8 cellular contexts compared by ENCODE assay signal in the genomic region with DNA sequence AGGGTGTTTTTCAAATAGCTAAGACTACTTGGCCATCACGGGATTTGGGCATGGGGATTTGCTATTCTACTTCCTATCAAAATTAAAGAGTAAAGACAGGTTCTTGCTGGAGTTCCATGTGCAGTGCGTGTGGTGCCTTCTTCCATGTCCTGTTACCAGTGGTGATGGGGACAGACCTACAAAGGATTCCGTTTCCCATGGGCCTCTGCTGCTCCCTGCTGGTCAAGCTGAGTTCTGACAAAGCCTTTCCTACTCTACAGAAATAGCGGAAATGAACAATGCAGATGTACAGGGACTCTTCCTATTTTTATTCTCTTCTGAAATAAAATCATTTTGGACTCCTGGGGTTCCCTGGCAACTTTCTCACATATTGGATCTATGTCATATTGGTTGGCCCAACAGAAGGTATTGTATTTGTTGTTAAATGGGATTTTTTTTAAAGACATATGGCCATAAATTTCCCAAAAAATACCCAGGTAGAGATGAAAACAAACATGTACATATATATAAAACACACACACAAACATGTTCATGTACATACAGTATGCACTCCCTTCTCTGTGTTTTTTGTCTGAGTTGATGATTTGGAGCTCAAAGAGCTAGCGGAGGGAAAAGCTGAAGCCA.
DNase-seq lines count a peak whose midpoint lies in the region; ATAC-seq and TF ChIP-seq lines count a peak whose summit lies in the region.

No MANE protein-coding gene starts in this region.

- WGBS in right cardiac atrium, result 31% methylated on average over 5 of the region's 5 CpGs
- 30% methylated on average over 5 of the region's 5 CpGs for WGBS in smooth muscle cell (ENCODE audit: low lambda C conversion rate)

- H3K79me2 ChIP-seq in smooth muscle cell (ENCODE audit: low read depth), result no peaks in the 10 kb centered on the region

- H3K27me3 ChIP-seq in right cardiac atrium (ENCODE audit: control insufficient read depth, insufficient read depth) (no peaks in the 10 kb centered on the region), smooth muscle cell (ENCODE audit: low read depth) (no peaks in the 10 kb centered on the region)

- H3K9ac ChIP-seq in smooth muscle cell (ENCODE audit: low read depth), result no peak overlapping the region

- H3K27ac ChIP-seq in right cardiac atrium (ENCODE audit: low read length) (no peak overlapping the region), smooth muscle cell (ENCODE audit: low read depth) (no peak overlapping the region)

- no peaks in the 10 kb centered on the region for H4K20me1 ChIP-seq in smooth muscle cell (ENCODE audit: low read depth)

- no peaks in the 10 kb centered on the region for H3K36me3 ChIP-seq in smooth muscle cell (ENCODE audit: low read depth)

- TF ChIP-seq CTCF in smooth muscle cell (IDR thresholded peaks at IDR 0.05; ENCODE audit: borderline replicate concordance, insufficient read depth, poor library complexity, severe bottlenecking), result peak; percentile 82

- H3K4me1 ChIP-seq in right cardiac atrium (ENCODE audit: control insufficient read depth, insufficient read depth, low read length), result no peaks in the 10 kb centered on the region
- H3K4me1 ChIP-seq in smooth muscle cell (ENCODE audit: low read depth), result peaks cover 7% of the 10 kb centered on the region

- H3K4me3 ChIP-seq in right cardiac atrium (ENCODE audit: low read length) (no peak overlapping the region), smooth muscle cell (no peak overlapping the region)

- DNase-seq in activated gamma-delta T cell treated with Interleukin-2 at 50 U/mL for 16 hours (peak; percentile 44), activated gamma-delta T cell (lab: John Stamatoyannopoulos, UW) (no peak), NCI-H146 treated with DMSO at 0.1 percent for 48 hours (lab: John Stamatoyannopoulos, UW; ENCODE audit: unreplicated experiment) (peak; percentile 89), T-helper 2 cell (peak in 3 of 5 experiments; percentile 22 to 59 (median 46)), anterior cingulate cortex (lab: John Stamatoyannopoulos, UW) (peak in 47 of 58 donors; percentile 13 to 82 (median 50)), right cardiac atrium (peak; percentile 65 to 86 (median 83)), smooth muscle cell (lab: John Stamatoyannopoulos, UW; ENCODE audit: unreplicated experiment) (peak; percentile 18)

- intact Hi-C loops in right cardiac atrium (cut with DNase I), result loop anchor here in 2 of 4 donors (5.0 to 10.0 kb wide), 4 partner anchors 168 to 398 kb away; no protein-coding TSS in a partner anchor

- no peak overlapping the region for H3K4me2 ChIP-seq in smooth muscle cell

- H3K9me3 ChIP-seq in right cardiac atrium (ENCODE audit: control insufficient read depth, low read length), result no peaks in the 10 kb centered on the region
- H3K9me3 ChIP-seq in smooth muscle cell (replicated peaks; ENCODE audit: low read depth), result no peaks in the 10 kb centered on the region

- no peak overlapping the region for H2AFZ ChIP-seq in smooth muscle cell (ENCODE audit: low read depth)

- no peaks in the 10 kb centered on the region for H3F3A ChIP-seq in smooth muscle cell (ENCODE audit: low read depth)

- ATAC-seq in HG02870 (IDR thresholded peaks at IDR 0.05; ENCODE audit: unreplicated experiment) (peak; percentile 87), right cardiac atrium (peak; percentile 84 to 85)
